In genomic region chr20:36745927-36746659, GRCh38 we compare ENCODE assay signal across 8 cellular contexts. TPM values are rescaled to one million over a fixed set of nuclear protein-coding genes. Genes with fewer than 3 reads are reported as not detected.
DNase-seq lines count a peak whose midpoint lies in the region; ATAC-seq and TF ChIP-seq lines count a peak whose summit lies in the region.

TSS of gene NDRG3 (minus strand) at chr20:36746090. CDS start at chr20:36721735, 24,355 bp downstream.

- intact Hi-C loops in PC-3 (cut with micrococcal nuclease): loop anchor here (1.0 kb wide), 2 partner anchors 13 to 27 kb away; partner anchors contain the start of gene DSN1

- H2AFZ ChIP-seq in PC-3 (ENCODE audit: low read length): peak within 1 kb of the TSS; percentile 97

- peak within 1 kb of the TSS; percentile 34 for H3K27ac ChIP-seq in PC-3 (ENCODE audit: low read length)
- H3K27ac ChIP-seq in esophagus (ENCODE audit: low read depth in 2 of 2, low read length in 1 of 2): peak within 1 kb of the TSS; percentile 60 to 63
- peak within 1 kb of the TSS; percentile 80 for H3K27ac ChIP-seq in muscle layer of colon (ENCODE audit: low read depth, low read length)

- H3K9me2 ChIP-seq in PC-3 (replicated peaks; ENCODE audit: low read length): no peaks in the 10 kb centered on the region

- H3K36me3 ChIP-seq in PC-3 (ENCODE audit: low read depth, low read length): no peaks in the 10 kb centered on the region
- H3K36me3 ChIP-seq in esophagus (ENCODE audit: control insufficient read depth in 2 of 2, insufficient read depth in 2 of 2, low read length in 1 of 2): no peaks in the 10 kb centered on the region
- H3K36me3 ChIP-seq in muscle layer of colon (ENCODE audit: insufficient read depth, low read length): no peaks in the 10 kb centered on the region

- H3K4me2 ChIP-seq in PC-3 (ENCODE audit: low read length): peak within 1 kb of the TSS; percentile 99

- H3K9me3 ChIP-seq in PC-3 (ENCODE audit: low read length) (no peaks in the 10 kb centered on the region), esophagus (ENCODE audit: control insufficient read depth in 2 of 2, insufficient read depth in 1 of 2, low read depth in 1 of 2, low read length in 1 of 2) (no peaks in the 10 kb centered on the region), muscle layer of colon (ENCODE audit: low read length) (no peaks in the 10 kb centered on the region)

- H3K27me3 ChIP-seq in PC-3 (ENCODE audit: low read length): no peaks in the 10 kb centered on the region
- H3K27me3 ChIP-seq in esophagus (ENCODE audit: control insufficient read depth in 1 of 2, insufficient read depth in 2 of 2, low read length in 2 of 2): no peaks in the 10 kb centered on the region
- H3K27me3 ChIP-seq in muscle layer of colon (ENCODE audit: control insufficient read depth in 1 of 2, insufficient read depth in 2 of 2, low read length in 2 of 2): no peaks in the 10 kb centered on the region

- H3K4me1 ChIP-seq in PC-3 (ENCODE audit: insufficient read depth, low read length) (peaks cover 7% of the 10 kb centered on the region; the same call in 1 of the 2 replicates), esophagus (ENCODE audit: control insufficient read depth in 2 of 2, insufficient read depth in 2 of 2, low read length in 1 of 2) (peaks cover 3% of the 10 kb centered on the region in 2 donors), muscle layer of colon (ENCODE audit: insufficient read depth, low read length) (peaks cover 12% of the 10 kb centered on the region)

- no peaks in the 10 kb centered on the region for H3F3A ChIP-seq in PC-3 (ENCODE audit: low read length, unreplicated experiment)

- H3K4me3 ChIP-seq in Jurkat, Clone E6-1 (ENCODE audit: low read length): peak within 1 kb of the TSS; percentile 73
- H3K4me3 ChIP-seq in PC-3 (ENCODE audit: low read length) (peak within 1 kb of the TSS; percentile 86), esophagus (ENCODE audit: low read depth in 1 of 2, low read length in 2 of 2) (peak within 1 kb of the TSS; percentile 80 to 91), muscle layer of colon (ENCODE audit: low read depth in 1 of 2, low read length in 2 of 2) (peak within 1 kb of the TSS; percentile 72 to 81)

- CTCF ChIA-PET in PC-3 (lab: Charles Lee): interaction anchor here (0.5 to 1.0 kb wide), 5 partner anchors 9 to 170 kb away, joined by 3 to 4 read pairs (median 4); partner anchors contain the start of gene DSN1

- ATAC-seq in GM21576 (IDR thresholded peaks at IDR 0.05; ENCODE audit: unreplicated experiment) (peak; percentile 91), PC-3 (peak; percentile 94)

- peaks cover 39% of the 10 kb centered on the region for H3K79me2 ChIP-seq in PC-3 (ENCODE audit: low read length)

- 2 to 3% methylated on average over 35 to 63 of the region's 63 CpGs for WGBS in esophagus, 2 donors

- peak; percentile 90 for DNase-seq in DMS153 treated with DMSO at 0.1 percent for 48 hours (lab: John Stamatoyannopoulos, UW; ENCODE audit: unreplicated experiment)
- DNase-seq in Jurkat, Clone E6-1 (ENCODE audit: low read depth, low spot score): peak; percentile 90
- DNase-seq in PC-3: peak; percentile 94
- peak; percentile 91 for DNase-seq in activated T-cell treated with anti-CD3 and anti-CD28 coated beads, Interleukin-2, amount 50 U/mL, for 1 hour
- DNase-seq in stimulated activated CD8-positive, alpha-beta memory T cell treated with anti-CD3 and anti-CD28 coated beads, Interleukin-7, amount 100 ng/mL, for 24 hours (ENCODE audit: low read depth): peak; percentile 75

- POLR2A ChIA-PET in PC-3 (lab: Charles Lee; ENCODE audit: unreplicated experiment): interaction anchor here (0.5 to 0.6 kb wide), 2 partner anchors 9 to 129 kb away, joined by 5 to 7 read pairs; no protein-coding TSS in a partner anchor

- H4K20me1 ChIP-seq in PC-3 (ENCODE audit: low read length): no peaks in the 10 kb centered on the region

- TF ChIP-seq CTCF in PC-3 (conservative IDR thresholded peaks at IDR 0.05; ENCODE audit: low read depth, low read length): no peak

- peak within 1 kb of the TSS; percentile 64 for H3K9ac ChIP-seq in PC-3 (ENCODE audit: low read length)
- peak within 1 kb of the TSS; percentile 79 for H3K9ac ChIP-seq in muscle layer of colon (ENCODE audit: low read length)

- TSS peak; percentile 97 for BruUV-seq in PC-3 (replicated peaks; lab: Mats Ljungman, UMichigan)

RNA-seq across cellular contexts. Expression of gene NDRG3, which starts in this region (rescaled TPM):
- 30.5 TPM for polyA plus RNA-seq in Jurkat, Clone E6-1 (2012; ENCODE audit: insufficient read depth, insufficient read length)
- 27.0 and 30.1 TPM in 2 replicates for total RNA-seq in PC-3 (2014; rRNA removed)
- polyA plus RNA-seq in esophagus: 10 to 100 TPM; 14.6 TPM

Comparison
In these comparisons a context has a peak if more than half of its experiments do, and no peak if none do; other contexts are left out.
1. Peak in every context shown above with its lines: DNase-seq, ATAC-seq, H3K4me3 ChIP-seq and H3K27ac ChIP-seq.